ENCODE assay signal across 19 cellular contexts in genomic region chr5:80990971-80991370, GRCh38. TPM values are rescaled to one million over a fixed set of nuclear protein-coding genes. Genes with fewer than 3 reads are reported as not detected.
DNase-seq lines count a peak whose midpoint lies in the region; ATAC-seq, FAIRE-seq and TF ChIP-seq lines count a peak whose summit lies in the region.
"Had no signal": no experiment of that assay in that cellular context is flagged by ENCODE, and none has a peak within 500 bp of the region (broad histone marks: within the 10 kb centered on the region; RNA-seq: fewer than 3 reads in every experiment).

No MANE protein-coding gene starts in this region.

- no peak for ATAC-seq in IMR-90 (ENCODE audit: low read depth)
- ATAC-seq in activated T-helper 17 cell treated with anti-CD3 and anti-CD28 coated beads, Interleukin-2, amount 50 U/mL, for 72 hours (replicated peaks): no peak
- ATAC-seq in HG02970 (IDR thresholded peaks at IDR 0.05; ENCODE audit: low FRiP score, unreplicated experiment): no peak
- no peak for ATAC-seq in GM18519 (IDR thresholded peaks at IDR 0.05; ENCODE audit: low FRiP score, unreplicated experiment)
- ATAC-seq: activated T-cell treated with anti-CD3 and anti-CD28 coated beads, Interleukin-2, amount 50 U/mL, for 4 hours; effector memory CD8-positive, alpha-beta T cell; Right ventricle myocardium inferior had no signal

- no peaks in the 10 kb centered on the region for H3K9me3 Mint-ChIP-seq in activated T-helper 17 cell treated with anti-CD3 and anti-CD28 coated beads, Interleukin-2, amount 50 U/mL, for 72 hours
- H3K9me3 Mint-ChIP-seq: activated CD4-positive, alpha-beta memory T cell treated with anti-CD3 and anti-CD28 coated beads, Interleukin-2, amount 10 ng/mL, durations not matched to agents 7 days and 5 days; activated T-cell treated with anti-CD3 and anti-CD28 coated beads, Interleukin-2, amount 50 U/mL, for 4 hours; effector memory CD8-positive, alpha-beta T cell; neural progenitor cell had no signal

- H4K20me1 ChIP-seq in IMR-90 (ENCODE audit: insufficient read depth, low read length): peaks cover 15% of the 10 kb centered on the region; the same call in 1 of the 2 replicates

- dilution Hi-C loops in IMR-90 (cut with HindIII; ENCODE audit: low sequenced_read_pairs, unreplicated experiment): no loop called here

- H3K27me3 Mint-ChIP-seq in activated T-helper 17 cell treated with anti-CD3 and anti-CD28 coated beads, Interleukin-2, amount 50 U/mL, for 72 hours: no peaks in the 10 kb centered on the region
- H3K27me3 Mint-ChIP-seq: activated CD4-positive, alpha-beta memory T cell treated with anti-CD3 and anti-CD28 coated beads, Interleukin-2, amount 10 ng/mL, durations not matched to agents 7 days and 5 days; effector memory CD8-positive, alpha-beta T cell had no signal

- H3K36me3 Mint-ChIP-seq in activated T-helper 17 cell treated with anti-CD3 and anti-CD28 coated beads, Interleukin-2, amount 50 U/mL, for 72 hours (ENCODE audit: low read depth): no peaks in the 10 kb centered on the region
- H3K36me3 Mint-ChIP-seq: neural progenitor cell had no signal

- H4K91ac ChIP-seq in IMR-90 (ENCODE audit: insufficient read depth, low read depth, low read length): no peak overlapping the region

- no peak overlapping the region for H2AK9ac ChIP-seq in IMR-90 (replicated peaks; ENCODE audit: low read depth, low read length, poor library complexity)

- H3K18ac ChIP-seq in IMR-90 (ENCODE audit: low read depth, low read length): no peak overlapping the region

- FAIRE-seq in G401.6 (lab: Jason Lieb, UNC): peak; percentile 25
- FAIRE-seq: GM19239 had no signal

- TF ChIP-seq RAD21 in IMR-90 (IDR thresholded peaks at IDR 0.05; ENCODE audit: low read length): no peak

- peaks cover 35 to 77% of the 10 kb centered on the region in 2 experiments for H3K79me1 ChIP-seq in IMR-90 (ENCODE audit: low read depth in 1 of 2, low read length in 2 of 2)

- TF ChIP-seq POLR2A in IMR-90 (IDR thresholded peaks at IDR 0.05; ENCODE audit: low read depth, low read length) (no peak), spleen (IDR thresholded peaks at IDR 0.05) (no peak)

- DNase-seq in IMR-90 (no peak), astrocyte of the cerebellum (ENCODE audit: low read depth) (peak; percentile 6), iPS DF 19.7 (ENCODE audit: low read depth, low spot score) (peak; percentile 28), spleen (no peak)
- DNase-seq: activated CD4-positive, alpha-beta memory T cell treated with anti-CD3 and anti-CD28 coated beads, Interleukin-2, amount 10 ng/mL, durations not matched to agents 7 days and 5 days; activated T-cell treated with anti-CD3 and anti-CD28 coated beads, Interleukin-2, amount 50 U/mL, for 4 hours; effector memory CD8-positive, alpha-beta T cell; EL; NCI-H1694; NCI-H2227 treated with DMSO at 0.1 percent for 48 hours had no signal

- peaks cover 4% of the 10 kb centered on the region for H3K9me1 ChIP-seq in IMR-90 (ENCODE audit: insufficient read depth, low read length)

- no peak overlapping the region; the same call in 1 of the 2 replicates for H3K23ac ChIP-seq in IMR-90 (ENCODE audit: low read depth, low read length)

- no peak overlapping the region for H2AFZ ChIP-seq in IMR-90 (replicated peaks; ENCODE audit: low read length, poor library complexity)

- TF ChIP-seq CTCF in IMR-90 (conservative IDR thresholded peaks at IDR 0.05; ENCODE audit: low read depth, low read length) (no peak), astrocyte of the cerebellum (IDR thresholded peaks at IDR 0.05; ENCODE audit: low read depth, low read length, missing control alignments) (no peak), spleen (IDR thresholded peaks at IDR 0.05 in 8 of 11, conservative IDR thresholded peaks at IDR 0.05 in 3 of 11) (no peak)

- no peak overlapping the region for H2AK5ac ChIP-seq in IMR-90 (ENCODE audit: low read depth, low read length)

- H3K4me3 ChIP-seq in IMR-90 (ENCODE audit: insufficient read depth, low read depth, low read length) (no peak overlapping the region), astrocyte of the cerebellum (ENCODE audit: low read depth, low read length) (no peak overlapping the region), spleen (no peak overlapping the region)
- H3K4me3 ChIP-seq: HAP-1, neural progenitor cell, prostate gland had no signal

- WGBS in IMR-90 (ENCODE audit: extremely low coverage in 2 of 2, insufficient read length in 1 of 2), 2 experiments: no CpG with 5 or more reads among the region's 1 CpG
- 93 to 100% (median 97%) methylated on average over 1 of the region's 1 CpG for WGBS in spleen, 5 donors

- H3K14ac ChIP-seq in IMR-90 (replicated peaks; ENCODE audit: low read depth, low read length): no peak overlapping the region

- no peak overlapping the region for H4K8ac ChIP-seq in IMR-90 (ENCODE audit: low read depth in 2 of 2, low read length in 2 of 2)

- H3K4ac ChIP-seq in IMR-90 (ENCODE audit: low read depth, low read length): no peak overlapping the region

- H3K27ac ChIP-seq in IMR-90 (ENCODE audit: insufficient read depth, low read length) (no peak overlapping the region), spleen (no peak overlapping the region)
- H3K27ac ChIP-seq: neural progenitor cell, prostate gland had no signal

- H3K4me1 ChIP-seq in IMR-90 (ENCODE audit: control insufficient read depth, insufficient read depth, low read length): peaks cover 7% of the 10 kb centered on the region
- peaks cover 0 to 13% (median 5%) of the 10 kb centered on the region in 6 donors for H3K4me1 ChIP-seq in spleen
- H3K4me1 ChIP-seq: HAP-1, prostate gland had no signal

- no peak overlapping the region for H3K4me2 ChIP-seq in IMR-90 (ENCODE audit: low read depth, low read length)
- H3K4me2 ChIP-seq: neural progenitor cell had no signal

- no TSS peak for BruUV-seq in IMR-90 (replicated peaks; lab: Mats Ljungman, UMichigan)

- no peak overlapping the region for H4K5ac ChIP-seq in IMR-90 (ENCODE audit: low read depth, low read length)

- intact Hi-C loops in IMR-90 (cut with micrococcal nuclease) (no loop called here), spleen (cut with DNase I; ENCODE audit: low total_unique reads) (no loop called here)

- no peak overlapping the region for H2BK5ac ChIP-seq in IMR-90 (ENCODE audit: low read depth, low read length, poor library complexity, severe bottlenecking)

- in situ Hi-C loops in IMR-90 (cut with MboI; ENCODE audit: low sequenced_read_pairs): no loop called here
- in situ Hi-C loops in astrocyte of the cerebellum (cut with HindIII; ENCODE audit: low sequenced_read_pairs): no loop called here

- H3K4me1 Mint-ChIP-seq in activated T-helper 17 cell treated with anti-CD3 and anti-CD28 coated beads, Interleukin-2, amount 50 U/mL, for 72 hours: peaks cover 41% of the 10 kb centered on the region
- H3K4me1 Mint-ChIP-seq: neural progenitor cell had no signal

- no peak overlapping the region for H2BK15ac ChIP-seq in IMR-90 (ENCODE audit: low read depth, low read length)

- H3K56ac ChIP-seq in IMR-90 (ENCODE audit: extremely low read depth, insufficient read depth, low read length): no peak overlapping the region

- H3K9ac ChIP-seq in IMR-90 (ENCODE audit: low read depth, low read length): no peak overlapping the region
- H3K9ac ChIP-seq: neural progenitor cell had no signal

- no peaks in the 10 kb centered on the region for H3K9me3 ChIP-seq in IMR-90 (ENCODE audit: control insufficient read depth, insufficient read depth, low read length)
- H3K9me3 ChIP-seq in spleen: no peaks in the 10 kb centered on the region
- H3K9me3 ChIP-seq: HAP-1, prostate gland had no signal

- H3K27me3 ChIP-seq in IMR-90 (ENCODE audit: control insufficient read depth, insufficient read depth, low read length) (no peaks in the 10 kb centered on the region), spleen (replicated peaks in 1 of 7) (no peaks in the 10 kb centered on the region)
- H3K27me3 ChIP-seq: neural progenitor cell had no signal

- POLR2A ChIA-PET in IMR-90 (lab: Charles Lee; ENCODE audit: unreplicated experiment): no interaction called here

- CTCF ChIA-PET in IMR-90 (lab: Yijun Ruan, JAX): no interaction called here

- H3K27ac Mint-ChIP-seq in activated T-helper 17 cell treated with anti-CD3 and anti-CD28 coated beads, Interleukin-2, amount 50 U/mL, for 72 hours: no peak overlapping the region
- H3K27ac Mint-ChIP-seq: activated CD4-positive, alpha-beta memory T cell treated with anti-CD3 and anti-CD28 coated beads, Interleukin-2, amount 10 ng/mL, durations not matched to agents 7 days and 5 days; effector memory CD8-positive, alpha-beta T cell; neural progenitor cell had no signal

- no peak overlapping the region for H2BK20ac ChIP-seq in IMR-90 (ENCODE audit: low read depth, low read length)

- H3K36me3 ChIP-seq in IMR-90 (ENCODE audit: control insufficient read depth, insufficient read depth, low read length) (no peaks in the 10 kb centered on the region), spleen (no peaks in the 10 kb centered on the region)
- H3K36me3 ChIP-seq: HAP-1, neural progenitor cell, prostate gland had no signal

- no peak overlapping the region for H3K4me3 Mint-ChIP-seq in activated T-helper 17 cell treated with anti-CD3 and anti-CD28 coated beads, Interleukin-2, amount 50 U/mL, for 72 hours
- H3K4me3 Mint-ChIP-seq: activated CD4-positive, alpha-beta memory T cell treated with anti-CD3 and anti-CD28 coated beads, Interleukin-2, amount 10 ng/mL, durations not matched to agents 7 days and 5 days; activated T-cell treated with anti-CD3 and anti-CD28 coated beads, Interleukin-2, amount 50 U/mL, for 4 hours; effector memory CD8-positive, alpha-beta T cell; neural progenitor cell had no signal

- no peak overlapping the region for H2BK120ac ChIP-seq in IMR-90 (ENCODE audit: low read depth, low read length)

TF ChIP-seq in IMR-90, 13 proteins besides CTCF, POLR2A, EP300 and RAD21:
- TF ChIP-seq CEBPB (IDR thresholded peaks at IDR 0.05; ENCODE audit: low read depth, low read length) (0 out of 2 replicates have a peak, but pooled peaks have one; percentile 6), ELK1 (IDR thresholded peaks at IDR 0.05; ENCODE audit: borderline replicate concordance, low read depth, low read length) (no peak)

RNA-seq across cellular contexts. Expression of gene RASGRF2, which starts 30.8 kb away (rescaled TPM):
- 5.0 and 5.3 TPM in 2 replicates for total RNA-seq in IMR-90 (2012; rRNA removed)
- polyA plus RNA-seq in IMR-90 (2012; rRNA removed): 2.9 and 3.0 TPM in 2 replicates
- polyA plus RNA-seq in IMR-90 (2012; cell fraction: cytosol; rRNA removed): 1.1 and 1.3 TPM in 2 replicates
- 2.3 and 7.5 TPM in 2 replicates for polyA plus RNA-seq in IMR-90 (2012; cell fraction: nucleus; rRNA removed; ENCODE audit: low replicate concordance)
- 1 to 10 TPM; 6.8 to 7.6 TPM for total RNA-seq in activated T-helper 17 cell treated with anti-CD3 and anti-CD28 coated beads, Interleukin-2, amount 50 U/mL, for 72 hours
- total RNA-seq in spleen: 10 to 100 TPM in 3 of 7 donors, 1 to 10 TPM in 4; 7.2 to 13.9 (median 9.2) TPM
- polyA plus RNA-seq in spleen: 1 to 10 TPM in 2 of 3 donors, under 1 TPM in 1; 0.74 to 1.6 (median 1.1) TPM

Comparison
In these comparisons a context has a peak if more than half of its experiments do, and no peak if none do; other contexts are left out.
1. DNase-seq: peak in astrocyte of the cerebellum (single experiment) and iPS DF 19.7 (single experiment); none in IMR-90 (single experiment) and spleen (single experiment).